10 cellular contexts compared by ENCODE assay signal in the genomic region with DNA sequence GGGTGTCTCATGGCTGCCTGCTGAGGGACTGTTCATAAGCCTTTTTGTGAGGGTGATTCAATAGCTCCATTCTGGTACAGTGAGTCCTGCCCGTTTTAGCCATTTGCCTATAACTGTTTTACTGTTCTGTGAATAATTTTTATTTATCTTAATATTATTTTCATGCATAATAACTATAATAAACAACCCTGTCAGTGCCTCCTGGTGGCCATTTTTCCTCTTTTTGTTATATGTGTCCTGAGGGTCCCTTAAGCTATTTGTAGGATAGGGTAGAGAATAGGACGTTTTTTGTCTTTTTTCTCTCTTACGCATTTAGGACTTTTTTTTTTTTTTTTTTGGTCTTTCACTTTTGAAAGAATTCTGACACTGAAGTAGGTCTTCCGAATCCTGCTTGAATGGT. TPM values are rescaled to one million over a fixed set of nuclear protein-coding genes. Genes with fewer than 3 reads are reported as not detected.
DNase-seq lines count a peak whose midpoint lies in the region; ATAC-seq and TF ChIP-seq lines count a peak whose summit lies in the region.
"Had no signal": no experiment of that assay in that cellular context is flagged by ENCODE, and none has a peak within 500 bp of the region (broad histone marks: within the 10 kb centered on the region; RNA-seq: fewer than 3 reads in every experiment).

No MANE protein-coding gene starts in this region.

- CTCF ChIA-PET in WTC11 (lab: Charles Lee), result interaction anchor here (0.6 to 4.4 kb wide), 16 partner anchors 9 to 800 kb away, joined by 3 to 22 read pairs (median 4); a partner anchor contains a TSS

- peaks cover 25% of the 10 kb centered on the region for H3K4me1 Mint-ChIP-seq in WTC11

- H3K56ac ChIP-seq in mesendoderm (ENCODE audit: low read length), result no peak overlapping the region

- no peak overlapping the region for H3K9ac ChIP-seq in mesendoderm (ENCODE audit: low read length)

- H3K36me3 Mint-ChIP-seq in WTC11, result no peaks in the 10 kb centered on the region

- no peak overlapping the region for H2AK5ac ChIP-seq in mesendoderm (ENCODE audit: low read length)

- no peak overlapping the region for H2BK120ac ChIP-seq in mesendoderm (ENCODE audit: low read depth, low read length)

- H3K27ac Mint-ChIP-seq in WTC11, result no peak overlapping the region

- DNase-seq in BE2C (no peak), GM13977 (ENCODE audit: low spot score) (no peak), WTC11 (ENCODE audit: low spot score) (no peak), hepatocyte (ENCODE audit: low spot score) (no peak), ureter (ENCODE audit: low spot score) (no peak), transverse colon (no peak), mesendoderm (no peak)
- DNase-seq in stimulated activated CD4-positive, alpha-beta T cell treated with anti-CD3 and anti-CD28 coated beads, Interleukin-15, amount 100 ng/mL, for 24 hours, result no peak
- DNase-seq: kidney, NCI-H774 had no signal

- no peak overlapping the region for H2BK5ac ChIP-seq in mesendoderm (ENCODE audit: low read length)

- no peak overlapping the region for H3K4ac ChIP-seq in mesendoderm (ENCODE audit: low read depth, low read length)

- in situ Hi-C loops in GM13977 (cut with MboI; ENCODE audit: low pct_unique_long_range_greater_than_20kb, low sequenced_read_pairs, unreplicated experiment) (no loop called here), transverse colon (cut with MboI; ENCODE audit: low pct_ligation_motif_present in 1 of 4, low pct_unique_long_range_greater_than_20kb in 1 of 4, low sequenced_read_pairs in 3 of 4) (loop anchor here in 1 of 4 donors (25.0 kb wide), 1 partner anchor 632 kb away; no protein-coding TSS in a partner anchor)

- no peaks in the 10 kb centered on the region for H3K4me1 ChIP-seq in BE2C
- H3K4me1 ChIP-seq in hepatocyte (ENCODE audit: insufficient read depth), result peaks cover 12% of the 10 kb centered on the region
- H3K4me1 ChIP-seq in transverse colon, result peaks cover 5 to 25% (median 20%) of the 10 kb centered on the region in 4 donors
- no peaks in the 10 kb centered on the region for H3K4me1 ChIP-seq in mesendoderm (ENCODE audit: control insufficient read depth, low read depth, low read length)

- no peaks in the 10 kb centered on the region for H3K9me3 Mint-ChIP-seq in WTC11

- no peak for TF ChIP-seq POLR2A in transverse colon (IDR thresholded peaks at IDR 0.05)

- intact Hi-C loops in transverse colon (cut with DNase I; ENCODE audit: low total_unique reads), result no loop called here

- TF ChIP-seq CTCF in BE2C (IDR thresholded peaks at IDR 0.05; ENCODE audit: low read depth, low read length), result 0 out of 2 replicates have a peak, but pooled peaks have one; percentile 14
- TF ChIP-seq CTCF in GM13977 (IDR thresholded peaks at IDR 0.05; ENCODE audit: extremely low read depth, insufficient read depth, missing control alignments), result peak; percentile 29
- TF ChIP-seq CTCF in WTC11 (IDR thresholded peaks at IDR 0.05), result no peak
- TF ChIP-seq CTCF in hepatocyte (IDR thresholded peaks at IDR 0.05; ENCODE audit: poor library complexity), result peak; percentile 29
- TF ChIP-seq CTCF in transverse colon (IDR thresholded peaks at IDR 0.05), result no peak

- H3K27ac ChIP-seq in hepatocyte (no peak overlapping the region), transverse colon (no peak overlapping the region), mesendoderm (ENCODE audit: low read depth, low read length) (no peak overlapping the region)

- no peaks in the 10 kb centered on the region for H3K79me1 ChIP-seq in mesendoderm (ENCODE audit: low read length)

- H2BK15ac ChIP-seq in mesendoderm (replicated peaks; ENCODE audit: low read depth), result no peak overlapping the region

- 70% methylated on average over 4 of the region's 4 CpGs for WGBS in hepatocyte (ENCODE audit: low lambda C conversion rate, missing lambda C conversion rate)
- WGBS in transverse colon (ENCODE audit: low coverage in 1 of 2), 2 donors, result 75 to 80% methylated on average over 3 to 4 of the region's 4 CpGs
- WGBS in mesendoderm (ENCODE audit: extremely low coverage, insufficient coverage, low lambda C conversion rate), result no CpG with 5 or more reads among the region's 4 CpGs

- H2AFZ ChIP-seq in hepatocyte, result no peak overlapping the region

- no peak for TF ChIP-seq EP300 in transverse colon (IDR thresholded peaks at IDR 0.05; ENCODE audit: low read depth)

- no peaks in the 10 kb centered on the region for H3K9me3 ChIP-seq in BE2C
- no peaks in the 10 kb centered on the region for H3K9me3 ChIP-seq in hepatocyte (ENCODE audit: low read depth)
- no peaks in the 10 kb centered on the region for H3K9me3 ChIP-seq in transverse colon

- H3K4me3 ChIP-seq in BE2C (ENCODE audit: low read depth, low read length) (no peak overlapping the region), hepatocyte (no peak overlapping the region), transverse colon (no peak overlapping the region), mesendoderm (ENCODE audit: low read length) (no peak overlapping the region)

- H3K79me2 ChIP-seq in hepatocyte (no peaks in the 10 kb centered on the region), mesendoderm (ENCODE audit: control insufficient read depth, insufficient read depth, low read length) (no peaks in the 10 kb centered on the region)

- H4K8ac ChIP-seq in mesendoderm (ENCODE audit: low read depth, low read length), result no peak overlapping the region

- H3K27me3 ChIP-seq in BE2C, result peaks cover 40% of the 10 kb centered on the region
- peaks cover 66% of the 10 kb centered on the region for H3K27me3 ChIP-seq in hepatocyte
- H3K27me3 ChIP-seq in transverse colon, result peaks cover 49% of the 10 kb centered on the region
- peaks cover 32% of the 10 kb centered on the region for H3K27me3 ChIP-seq in mesendoderm (ENCODE audit: insufficient read depth, low read length, poor library complexity)

- H3K4me2 ChIP-seq in hepatocyte (no peak overlapping the region), mesendoderm (ENCODE audit: low read length) (no peak overlapping the region)

- H3K27me3 Mint-ChIP-seq in WTC11 (ENCODE audit: low read depth), result peaks cover 44% of the 10 kb centered on the region

- ATAC-seq in WTC11, result no peak

- H3K18ac ChIP-seq in mesendoderm (ENCODE audit: low read length), result no peak overlapping the region

- no peaks in the 10 kb centered on the region for H4K20me1 ChIP-seq in hepatocyte (ENCODE audit: insufficient read depth, poor library complexity, severe bottlenecking)

- no peaks in the 10 kb centered on the region for H3K9me2 ChIP-seq in hepatocyte (replicated peaks; ENCODE audit: insufficient read depth)

- H3K36me3 ChIP-seq in BE2C (no peaks in the 10 kb centered on the region), hepatocyte (replicated peaks; ENCODE audit: insufficient read depth, low read depth) (no peaks in the 10 kb centered on the region), transverse colon (no peaks in the 10 kb centered on the region), mesendoderm (ENCODE audit: control insufficient read depth, insufficient read depth, low read length) (no peaks in the 10 kb centered on the region)

- H3K4me3 Mint-ChIP-seq in WTC11, result peak overlapping the region; percentile 86

- no peak overlapping the region for H3K23ac ChIP-seq in mesendoderm (ENCODE audit: low read length)

- POLR2A ChIA-PET in WTC11 (lab: Charles Lee), result interaction anchor here (1.3 kb wide), 1 partner anchor 82 kb away, joined by 9 read pairs; a partner anchor contains a TSS

- no peak overlapping the region for H4K5ac ChIP-seq in mesendoderm (ENCODE audit: low read length)

TF ChIP-seq in WTC11, 78 proteins besides CTCF, POLR2A, EP300 and RAD21:
- TF ChIP-seq KAT7 (CRISPR knock-in tag; IDR thresholded peaks at IDR 0.05; ENCODE audit: borderline replicate concordance) (no peak), FOXK1 (CRISPR knock-in tag; IDR thresholded peaks at IDR 0.05) (no peak), HMGA2 (CRISPR knock-in tag; IDR thresholded peaks at IDR 0.05) (no peak), NR1H2 (CRISPR knock-in tag; IDR thresholded peaks at IDR 0.05) (no peak), ZNF263 (CRISPR knock-in tag; IDR thresholded peaks at IDR 0.05; ENCODE audit: low read depth) (no peak), RORB (CRISPR knock-in tag; IDR thresholded peaks at IDR 0.05) (no peak), ZNF671 (CRISPR knock-in tag; IDR thresholded peaks at IDR 0.05) (no peak), NFYB (CRISPR knock-in tag; conservative IDR thresholded peaks at IDR 0.05; ENCODE audit: low read depth) (no peak), NFATC4 (CRISPR knock-in tag; IDR thresholded peaks at IDR 0.05) (no peak), ZNF121 (CRISPR knock-in tag; IDR thresholded peaks at IDR 0.05) (no peak)
- TF ChIP-seq, protein P1, sequence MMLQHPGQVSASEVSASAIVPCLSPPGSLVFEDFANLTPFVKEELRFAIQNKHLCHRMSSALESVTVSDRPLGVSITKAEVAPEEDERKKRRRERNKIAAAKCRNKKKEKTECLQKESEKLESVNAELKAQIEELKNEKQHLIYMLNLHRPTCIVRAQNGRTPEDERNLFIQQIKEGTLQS (CRISPR knock-in tag; conservative IDR thresholded peaks at IDR 0.05), result no peak
- TF ChIP-seq, protein P2, sequence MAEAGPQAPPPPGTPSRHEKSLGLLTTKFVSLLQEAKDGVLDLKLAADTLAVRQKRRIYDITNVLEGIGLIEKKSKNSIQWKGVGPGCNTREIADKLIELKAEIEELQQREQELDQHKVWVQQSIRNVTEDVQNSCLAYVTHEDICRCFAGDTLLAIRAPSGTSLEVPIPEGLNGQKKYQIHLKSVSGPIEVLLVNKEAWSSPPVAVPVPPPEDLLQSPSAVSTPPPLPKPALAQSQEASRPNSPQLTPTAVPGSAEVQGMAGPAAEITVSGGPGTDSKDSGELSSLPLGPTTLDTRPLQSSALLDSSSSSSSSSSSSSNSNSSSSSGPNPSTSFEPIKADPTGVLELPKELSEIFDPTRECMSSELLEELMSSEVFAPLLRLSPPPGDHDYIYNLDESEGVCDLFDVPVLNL (CRISPR knock-in tag; IDR thresholded peaks at IDR 0.05; ENCODE audit: borderline replicate concordance, low read depth), result no peak
- TF ChIP-seq, protein P3, sequence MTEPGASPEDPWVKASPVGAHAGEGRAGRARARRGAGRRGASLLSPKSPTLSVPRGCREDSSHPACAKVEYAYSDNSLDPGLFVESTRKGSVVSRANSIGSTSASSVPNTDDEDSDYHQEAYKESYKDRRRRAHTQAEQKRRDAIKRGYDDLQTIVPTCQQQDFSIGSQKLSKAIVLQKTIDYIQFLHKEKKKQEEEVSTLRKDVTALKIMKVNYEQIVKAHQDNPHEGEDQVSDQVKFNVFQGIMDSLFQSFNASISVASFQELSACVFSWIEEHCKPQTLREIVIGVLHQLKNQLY (CRISPR knock-in tag; IDR thresholded peaks at IDR 0.05), result no peak

RNA-seq across cellular contexts. Expression of a gene that starts 2.9 kb away (rescaled TPM):
- not detected for polyA plus RNA-seq in BE2C (2012; ENCODE audit: insufficient read depth, insufficient read length, low read depth)
- total RNA-seq in WTC11 (2021) (1.7 to 2.6 TPM (median 2.2 TPM) in 3 replicates), hepatocyte (0.52 and 0.53 TPM in 2 replicates), ureter (0.39 TPM), transverse colon (not detected)
- polyA plus RNA-seq in hepatocyte, result 0.52 and 0.82 TPM in 2 replicates
- polyA plus RNA-seq in mesendoderm (2013, experiment 1 of 2), result 0.35 TPM
- polyA plus RNA-seq in mesendoderm (2013, experiment 2 of 2), result 0.24 TPM
- total RNA-seq: kidney had no signal

Comparison
In these comparisons a context has a peak if more than half of its experiments do, and no peak if none do; other contexts are left out.
1. CTCF ChIP-seq: peak in BE2C (single experiment), GM13977 (single experiment) and hepatocyte (single experiment); none in WTC11 (single experiment) and transverse colon (0 of 5).